9 cellular contexts compared by ENCODE assay signal in genomic region chr9:21836437-21837161, GRCh38. TPM values are rescaled to one million over a fixed set of nuclear protein-coding genes. Genes with fewer than 3 reads are reported as not detected.
A peak's percentile ranks its signal among the peaks of the same experiment; 100 is the strongest.
DNase-seq lines count a peak whose midpoint lies in the region; ATAC-seq lines count a peak whose summit lies in the region.
"Had no signal": no experiment of that assay in that cellular context is flagged by ENCODE, and none has a peak within 500 bp of the region (broad histone marks: within the 10 kb centered on the region; RNA-seq: fewer than 3 reads in every experiment).

No MANE protein-coding gene starts in this region.

- ATAC-seq in HG03354 (IDR thresholded peaks at IDR 0.05; ENCODE audit: poor library complexity, severe bottlenecking, unreplicated experiment) = no peak
- no peak for ATAC-seq in GM18519 (IDR thresholded peaks at IDR 0.05; ENCODE audit: low FRiP score, unreplicated experiment)
- ATAC-seq in activated CD8-positive, alpha-beta memory T cell treated with anti-CD3 and anti-CD28 coated beads, Interleukin-2, amount 10 ng/mL, durations not matched to agents 7 days and 5 days = no peak

- H3K9me3 Mint-ChIP-seq in activated CD8-positive, alpha-beta memory T cell treated with anti-CD3 and anti-CD28 coated beads, Interleukin-2, amount 10 ng/mL, durations not matched to agents 7 days and 5 days (ENCODE audit: low read depth) = peaks cover 10% of the 10 kb centered on the region

- H3K4me3 Mint-ChIP-seq in activated CD8-positive, alpha-beta memory T cell treated with anti-CD3 and anti-CD28 coated beads, Interleukin-2, amount 10 ng/mL, durations not matched to agents 7 days and 5 days = no peak overlapping the region

- CTCF ChIA-PET in activated CD8-positive, alpha-beta memory T cell treated with anti-CD3 and anti-CD28 coated beads, Interleukin-2, amount 10 ng/mL, durations not matched to agents 7 days and 5 days (lab: Charles Lee) = no interaction called here

- no peak overlapping the region for H3K27ac Mint-ChIP-seq in activated CD8-positive, alpha-beta memory T cell treated with anti-CD3 and anti-CD28 coated beads, Interleukin-2, amount 10 ng/mL, durations not matched to agents 7 days and 5 days

- H3K4me1 Mint-ChIP-seq in activated CD8-positive, alpha-beta memory T cell treated with anti-CD3 and anti-CD28 coated beads, Interleukin-2, amount 10 ng/mL, durations not matched to agents 7 days and 5 days = peaks cover 14% of the 10 kb centered on the region

- H3K27me3 Mint-ChIP-seq in activated CD8-positive, alpha-beta memory T cell treated with anti-CD3 and anti-CD28 coated beads, Interleukin-2, amount 10 ng/mL, durations not matched to agents 7 days and 5 days = no peaks in the 10 kb centered on the region

- peaks cover 79% of the 10 kb centered on the region for H3K36me3 Mint-ChIP-seq in activated CD8-positive, alpha-beta memory T cell treated with anti-CD3 and anti-CD28 coated beads, Interleukin-2, amount 10 ng/mL, durations not matched to agents 7 days and 5 days

- DNase-seq in EH (ENCODE audit: low read depth) (peak; percentile 99), NCI-H146 treated with DMSO at 0.1 percent for 48 hours (lab: John Stamatoyannopoulos, UW; ENCODE audit: unreplicated experiment) (peak; percentile 22), dedifferentiated amniotic fluid mesenchymal stem cell (ENCODE audit: extremely low spot score) (peak; percentile 95), occipital lobe (lab: John Stamatoyannopoulos, UW) (peak; percentile 1), DMS 273 treated with DMSO at 0.1 percent for 48 hours (lab: John Stamatoyannopoulos, UW) (no peak)
- no peak for DNase-seq in activated CD8-positive, alpha-beta memory T cell treated with anti-CD3 and anti-CD28 coated beads, Interleukin-2, amount 10 ng/mL, durations not matched to agents 7 days and 5 days
- DNase-seq: NCI-H1930 had no signal

RNA-seq across cellular contexts. Expression of gene MTAP, which starts 34.2 kb away (rescaled TPM):
- total RNA-seq in occipital lobe = 20.3 TPM
- total RNA-seq in activated CD8-positive, alpha-beta memory T cell treated with anti-CD3 and anti-CD28 coated beads, Interleukin-2, amount 10 ng/mL, durations not matched to agents 7 days and 5 days = 10 to 100 TPM; 44.9 to 63.7 TPM

Comparison
In these comparisons a context has a peak if more than half of its experiments do, and no peak if none do; other contexts are left out.
1. DNase-seq: peak in EH (single experiment), NCI-H146 treated with DMSO at 0.1 percent for 48 hours (single experiment), dedifferentiated amniotic fluid mesenchymal stem cell (single experiment) and occipital lobe (single experiment); none in activated CD8-positive, alpha-beta memory T cell treated with anti-CD3 and anti-CD28 coated beads, Interleukin-2, amount 10 ng/mL, durations not matched to agents 7 days and 5 days (single experiment) and DMS 273 treated with DMSO at 0.1 percent for 48 hours (single experiment).